Comparison of ENCODE assay signal across 13 cellular contexts in the genomic region with DNA sequence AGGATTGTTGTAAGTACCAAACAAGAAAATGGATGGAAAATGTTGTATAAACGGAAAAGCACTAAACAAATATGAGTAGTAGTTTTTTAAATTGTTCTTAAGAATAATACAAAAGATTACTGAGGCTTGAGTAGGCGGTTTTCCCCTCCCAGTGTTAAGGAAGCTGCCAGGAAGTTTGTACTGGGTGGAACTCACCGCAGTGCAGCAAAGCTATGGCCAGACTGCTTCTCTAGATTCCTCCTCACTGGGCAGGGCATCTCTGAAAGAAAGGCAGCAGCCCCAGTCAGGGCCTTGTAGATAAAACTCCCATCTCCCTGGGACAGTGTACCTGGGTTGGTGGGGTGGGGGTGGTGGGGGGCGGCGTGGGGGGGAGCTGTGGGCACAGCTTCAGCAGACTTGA. TPM values are rescaled to one million over a fixed set of nuclear protein-coding genes. Genes with fewer than 3 reads are reported as not detected.
DNase-seq lines count a peak whose midpoint lies in the region; ATAC-seq and TF ChIP-seq lines count a peak whose summit lies in the region.
"Had no signal": no experiment of that assay in that cellular context is flagged by ENCODE, and none has a peak within 500 bp of the region (broad histone marks: within the 10 kb centered on the region; RNA-seq: fewer than 3 reads in every experiment).

No MANE protein-coding gene starts in this region.

- no peak for TF ChIP-seq POLR2A in suprapubic skin (IDR thresholded peaks at IDR 0.05)

- DNase-seq in activated naive CD4-positive, alpha-beta T cell treated with Interleukin-2 at 50 U/mL for 16 hours: peak; percentile 7
- no peak for DNase-seq in activated naive CD4-positive, alpha-beta T cell treated with anti-CD3 and anti-CD28 coated beads, Interleukin-2, amount 50 U/mL, for 16 hours
- no peak for DNase-seq in activated naive CD8-positive, alpha-beta T cell treated with anti-CD3 and anti-CD28 coated beads, Interleukin-2, amount 10 ng/mL, durations not matched to agents 7 days and 5 days
- no peak for DNase-seq in left ventricle myocardium inferior
- no peak for DNase-seq in suprapubic skin (ENCODE audit: low spot score in 2 of 2)
- no peak for DNase-seq in AML-193 (lab: John Stamatoyannopoulos, UW)
- DNase-seq in OCI-M1 (lab: John Stamatoyannopoulos, UW): no peak
- DNase-seq: activated CD4-positive, alpha-beta T cell treated with anti-CD3 and anti-CD28 coated beads, Interleukin-2, amount 50 U/mL, for 48 hours; NCI-H2029 treated with DMSO at 0.1 percent for 48 hours had no signal

- 24% methylated on average over 3 of the region's 5 CpGs for WGBS in suprapubic skin

- TF ChIP-seq CTCF in left ventricle myocardium inferior (IDR thresholded peaks at IDR 0.05; ENCODE audit: borderline replicate concordance): no peak
- TF ChIP-seq CTCF in suprapubic skin (IDR thresholded peaks at IDR 0.05): no peak

- H3K36me3 ChIP-seq in left ventricle myocardium inferior: no peaks in the 10 kb centered on the region
- H3K36me3 ChIP-seq in suprapubic skin: no peaks in the 10 kb centered on the region

- H3K27me3 ChIP-seq in left ventricle myocardium inferior (ENCODE audit: low read depth) (no peaks in the 10 kb centered on the region), suprapubic skin (no peaks in the 10 kb centered on the region)

- intact Hi-C loops in left ventricle myocardium inferior (cut with micrococcal nuclease): no loop called here

- POLR2A ChIA-PET in activated naive CD8-positive, alpha-beta T cell treated with anti-CD3 and anti-CD28 coated beads, Interleukin-2, amount 10 ng/mL, durations not matched to agents 7 days and 5 days (lab: Charles Lee): no interaction called here

- peaks cover 19% of the 10 kb centered on the region for H3K4me1 ChIP-seq in left ventricle myocardium inferior
- peaks cover 19% of the 10 kb centered on the region for H3K4me1 ChIP-seq in suprapubic skin

- H3K9me3 ChIP-seq in left ventricle myocardium inferior (replicated peaks): no peaks in the 10 kb centered on the region
- H3K9me3 ChIP-seq in suprapubic skin: no peaks in the 10 kb centered on the region

- H3K4me3 Mint-ChIP-seq in activated naive CD8-positive, alpha-beta T cell treated with anti-CD3 and anti-CD28 coated beads, Interleukin-2, amount 10 ng/mL, durations not matched to agents 7 days and 5 days: peak overlapping the region; percentile 48

- H3K36me3 Mint-ChIP-seq in activated naive CD8-positive, alpha-beta T cell treated with anti-CD3 and anti-CD28 coated beads, Interleukin-2, amount 10 ng/mL, durations not matched to agents 7 days and 5 days: peaks cover 47% of the 10 kb centered on the region

- peak overlapping the region; percentile 79 for H3K27ac Mint-ChIP-seq in activated naive CD8-positive, alpha-beta T cell treated with anti-CD3 and anti-CD28 coated beads, Interleukin-2, amount 10 ng/mL, durations not matched to agents 7 days and 5 days

- H3K27ac ChIP-seq in left ventricle myocardium inferior (replicated peaks): peak overlapping the region; percentile 62
- H3K27ac ChIP-seq in suprapubic skin: peak overlapping the region; percentile 72
- H3K27ac ChIP-seq: RWPE1 had no signal

- peak; percentile 36 for ATAC-seq in activated naive CD8-positive, alpha-beta T cell treated with anti-CD3 and anti-CD28 coated beads, Interleukin-2, amount 10 ng/mL, durations not matched to agents 7 days and 5 days (ENCODE audit: low read depth)
- ATAC-seq in HG03565 (IDR thresholded peaks at IDR 0.05; ENCODE audit: unreplicated experiment): no peak

- H3K27me3 Mint-ChIP-seq in activated naive CD8-positive, alpha-beta T cell treated with anti-CD3 and anti-CD28 coated beads, Interleukin-2, amount 10 ng/mL, durations not matched to agents 7 days and 5 days: no peaks in the 10 kb centered on the region

- H3K4me3 ChIP-seq in left ventricle myocardium inferior: no peak overlapping the region
- H3K4me3 ChIP-seq in suprapubic skin: no peak overlapping the region

- peaks cover 5% of the 10 kb centered on the region for H3K9me3 Mint-ChIP-seq in activated naive CD8-positive, alpha-beta T cell treated with anti-CD3 and anti-CD28 coated beads, Interleukin-2, amount 10 ng/mL, durations not matched to agents 7 days and 5 days

- H3K4me1 Mint-ChIP-seq in activated naive CD8-positive, alpha-beta T cell treated with anti-CD3 and anti-CD28 coated beads, Interleukin-2, amount 10 ng/mL, durations not matched to agents 7 days and 5 days: peaks cover 53% of the 10 kb centered on the region

- no peak for TF ChIP-seq EP300 in suprapubic skin (IDR thresholded peaks at IDR 0.05)

RNA-seq across cellular contexts. Expression of gene XCL2, which starts 58.7 kb away (rescaled TPM):
- 10 to 100 TPM; 15.4 to 19.3 TPM for total RNA-seq in activated naive CD8-positive, alpha-beta T cell treated with anti-CD3 and anti-CD28 coated beads, Interleukin-2, amount 10 ng/mL, durations not matched to agents 7 days and 5 days
- total RNA-seq in left ventricle myocardium inferior (0.58 TPM), suprapubic skin (not detected)
- total RNA-seq: cerebellum, urinary bladder had no signal

Comparison
In these comparisons a context has a peak if more than half of its experiments do, and no peak if none do; other contexts are left out.
1. RNA of gene XCL2, which starts 58.7 kb away (total RNA-seq): 15.4 to 19.3 TPM in activated naive CD8-positive, alpha-beta T cell treated with anti-CD3 and anti-CD28 coated beads, Interleukin-2, amount 10 ng/mL, durations not matched to agents 7 days and 5 days; 0.58 TPM in left ventricle myocardium inferior (single experiment) and not detected in suprapubic skin; every median in the first group is over 10 times any median in the second.